In the genomic region with DNA sequence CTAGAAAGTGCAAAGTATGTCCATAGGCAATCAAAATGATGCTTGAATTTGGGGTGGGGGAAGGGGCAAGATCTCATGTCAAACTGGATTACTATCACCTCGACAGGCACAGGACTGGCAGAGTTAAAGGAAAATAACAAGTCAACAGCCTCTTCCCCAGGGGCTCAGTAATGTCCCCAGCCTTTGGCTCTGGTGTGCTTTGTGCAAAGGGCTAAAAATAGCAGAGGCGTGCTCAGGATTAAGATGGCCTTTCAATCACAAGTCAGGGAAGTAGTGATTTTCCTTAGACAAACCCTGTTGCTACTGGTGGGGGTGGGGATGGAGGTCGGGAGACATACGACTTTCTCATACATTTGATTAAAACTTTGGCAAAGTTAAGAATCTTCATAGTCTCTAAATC, we compare ENCODE assay signal across 16 cellular contexts.
DNase-seq lines count a peak whose midpoint lies in the region; TF ChIP-seq lines count a peak whose summit lies in the region.
"Had no signal": no experiment of that assay in that cellular context is flagged by ENCODE, and none has a peak within 500 bp of the region (broad histone marks: within the 10 kb centered on the region; RNA-seq: fewer than 3 reads in every experiment).

No MANE protein-coding gene starts in this region.

- H3K9me3 Mint-ChIP-seq in osteocyte (ENCODE audit: unreplicated experiment), result no peaks in the 10 kb centered on the region
- H3K9me3 Mint-ChIP-seq: CD8-positive, alpha-beta T cell; HFFc6 had no signal

- 72% methylated on average over 4 of the region's 4 CpGs for WGBS in smooth muscle cell (ENCODE audit: low lambda C conversion rate)

- H3K4me1 ChIP-seq in BLaER1 (peaks cover 32% of the 10 kb centered on the region), HAP-1 (peaks cover 69% of the 10 kb centered on the region), smooth muscle cell (ENCODE audit: low read depth) (peaks cover 16% of the 10 kb centered on the region)

- no peak for TF ChIP-seq CTCF in WERI-Rb-1 (IDR thresholded peaks at IDR 0.05; ENCODE audit: low read depth, low read length)
- no peak for TF ChIP-seq CTCF in osteocyte (IDR thresholded peaks at IDR 0.05)
- TF ChIP-seq CTCF in smooth muscle cell (IDR thresholded peaks at IDR 0.05; ENCODE audit: borderline replicate concordance, insufficient read depth, poor library complexity, severe bottlenecking), result no peak

- no peaks in the 10 kb centered on the region for H3K79me2 ChIP-seq in smooth muscle cell (ENCODE audit: low read depth)

- H3K4me1 Mint-ChIP-seq in osteocyte (ENCODE audit: unreplicated experiment), result no peaks in the 10 kb centered on the region

- H3K9ac ChIP-seq in BLaER1 (no peak overlapping the region), smooth muscle cell (ENCODE audit: low read depth) (no peak overlapping the region)
- H3K9ac ChIP-seq: BLaER1 treated with 17β-estradiol and CSF1 and Interleukin-3, amounts not matched to agents 10 nM and 100 nM had no signal

- H3K4me3 ChIP-seq in BLaER1 (no peak overlapping the region), HAP-1 (no peak overlapping the region), WERI-Rb-1 (ENCODE audit: low read depth, low read length) (no peak overlapping the region), smooth muscle cell (no peak overlapping the region)
- H3K4me3 ChIP-seq: BLaER1 treated with 17β-estradiol and CSF1 and Interleukin-3, amounts not matched to agents 10 nM and 100 nM had no signal

- H3K27me3 Mint-ChIP-seq in osteocyte (ENCODE audit: unreplicated experiment), result peaks cover 35% of the 10 kb centered on the region

- H3K9me3 ChIP-seq in BLaER1, result peaks cover 7% of the 10 kb centered on the region; the same call in 1 of the 2 replicates
- H3K9me3 ChIP-seq in HAP-1, result no peaks in the 10 kb centered on the region
- no peaks in the 10 kb centered on the region for H3K9me3 ChIP-seq in WERI-Rb-1 (ENCODE audit: severe bottlenecking)
- H3K9me3 ChIP-seq in smooth muscle cell (replicated peaks; ENCODE audit: low read depth), result no peaks in the 10 kb centered on the region

- no peak overlapping the region for H3K4me3 Mint-ChIP-seq in osteocyte (ENCODE audit: unreplicated experiment)
- H3K4me3 Mint-ChIP-seq: CD8-positive, alpha-beta T cell; HFFc6 had no signal

- no peaks in the 10 kb centered on the region for H4K20me1 ChIP-seq in BLaER1
- no peaks in the 10 kb centered on the region for H4K20me1 ChIP-seq in smooth muscle cell (ENCODE audit: low read depth)
- H4K20me1 ChIP-seq: BLaER1 treated with 17β-estradiol and CSF1 and Interleukin-3, amounts not matched to agents 10 nM and 100 nM had no signal

- H3K4me2 ChIP-seq in BLaER1, result peak overlapping the region; percentile 47
- no peak overlapping the region for H3K4me2 ChIP-seq in smooth muscle cell

- DNase-seq in HAP-1 (ENCODE audit: low spot score in 2 of 2) (peak; percentile 67 to 77), WERI-Rb-1 (peak; percentile 44), osteocyte (ENCODE audit: extremely low spot score, unreplicated experiment) (peak; percentile 49), smooth muscle cell (lab: John Stamatoyannopoulos, UW; ENCODE audit: unreplicated experiment) (no peak), anterior cingulate cortex (lab: John Stamatoyannopoulos, UW) (no peak), NCI-H2171 treated with DMSO at 0.1 percent for 48 hours (lab: John Stamatoyannopoulos, UW) (no peak)
- DNase-seq: 8988T; Calu3; CD8-positive, alpha-beta T cell; DMS53; DND-41; EL; HFFc6 had no signal

- H3K27me3 ChIP-seq in BLaER1, result no peaks in the 10 kb centered on the region
- H3K27me3 ChIP-seq in HAP-1 (ENCODE audit: low read depth), result no peaks in the 10 kb centered on the region
- H3K27me3 ChIP-seq in WERI-Rb-1 (ENCODE audit: insufficient read depth, low read depth, severe bottlenecking), result no peaks in the 10 kb centered on the region
- H3K27me3 ChIP-seq in smooth muscle cell (ENCODE audit: low read depth), result peaks cover 24% of the 10 kb centered on the region
- H3K27me3 ChIP-seq: BLaER1 treated with 17β-estradiol and CSF1 and Interleukin-3, amounts not matched to agents 10 nM and 100 nM had no signal

- no peaks in the 10 kb centered on the region for H3F3A ChIP-seq in smooth muscle cell (ENCODE audit: low read depth)

- H3K27ac ChIP-seq in BLaER1 (no peak overlapping the region), WERI-Rb-1 (no peak overlapping the region), smooth muscle cell (ENCODE audit: low read depth) (no peak overlapping the region)
- H3K27ac ChIP-seq: BLaER1 treated with 17β-estradiol and CSF1 and Interleukin-3, amounts not matched to agents 10 nM and 100 nM; HL-60 had no signal

- in situ Hi-C loops in HAP-1 (cut with MboI; ENCODE audit: low sequenced_read_pairs), result no loop called here

- no peaks in the 10 kb centered on the region for H3K36me3 Mint-ChIP-seq in osteocyte (ENCODE audit: unreplicated experiment)
- H3K36me3 Mint-ChIP-seq: CD8-positive, alpha-beta T cell had no signal

- no peaks in the 10 kb centered on the region for H3K36me3 ChIP-seq in BLaER1
- no peaks in the 10 kb centered on the region for H3K36me3 ChIP-seq in HAP-1 (replicated peaks)
- H3K36me3 ChIP-seq in WERI-Rb-1, result no peaks in the 10 kb centered on the region
- H3K36me3 ChIP-seq in smooth muscle cell (ENCODE audit: low read depth), result no peaks in the 10 kb centered on the region
- H3K36me3 ChIP-seq: BLaER1 treated with 17β-estradiol and CSF1 and Interleukin-3, amounts not matched to agents 10 nM and 100 nM had no signal

- no peak overlapping the region for H2AFZ ChIP-seq in smooth muscle cell (ENCODE audit: low read depth)

- no peak overlapping the region for H3K27ac Mint-ChIP-seq in osteocyte (ENCODE audit: unreplicated experiment)
- H3K27ac Mint-ChIP-seq: CD8-positive, alpha-beta T cell; HFFc6 had no signal

Comparison
In these comparisons a context has a peak if more than half of its experiments do, and no peak if none do; other contexts are left out.
1. DNase-seq: peak in HAP-1 (2 of 2), WERI-Rb-1 (single experiment) and osteocyte (single experiment); none in smooth muscle cell (single experiment), anterior cingulate cortex (0 of 58) and NCI-H2171 treated with DMSO at 0.1 percent for 48 hours (single experiment).